33 cellular contexts compared by ENCODE assay signal in the genomic region with DNA sequence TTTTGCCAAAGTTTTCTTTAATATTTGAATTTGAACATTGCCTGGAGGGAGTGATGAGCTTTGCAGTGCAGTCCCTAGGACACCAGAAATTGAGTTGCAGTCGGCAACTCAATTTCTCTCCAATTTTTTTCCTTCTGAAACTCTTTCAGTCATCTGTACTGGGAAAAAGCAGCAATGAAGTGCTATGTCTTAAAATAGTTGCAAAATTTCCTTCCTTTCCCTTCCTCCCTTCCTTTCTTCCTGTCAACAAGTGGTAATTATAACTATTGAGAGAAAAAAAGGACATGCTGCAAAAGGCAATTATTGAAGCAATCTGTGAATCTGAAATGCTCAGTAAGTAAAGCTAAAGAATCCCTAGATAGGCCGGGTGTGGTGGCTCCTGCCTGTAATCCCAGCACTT. TPM values are rescaled to one million over a fixed set of nuclear protein-coding genes. Genes with fewer than 3 reads are reported as not detected.
DNase-seq lines count a peak whose midpoint lies in the region; ATAC-seq, FAIRE-seq and TF ChIP-seq lines count a peak whose summit lies in the region.
"Had no signal": no experiment of that assay in that cellular context is flagged by ENCODE, and none has a peak within 500 bp of the region (broad histone marks: within the 10 kb centered on the region; RNA-seq: fewer than 3 reads in every experiment).

No MANE protein-coding gene starts in this region.

- no peaks in the 10 kb centered on the region for H3K36me3 ChIP-seq in adipocyte (ENCODE audit: control insufficient read depth, insufficient read depth, low read length, severe bottlenecking)
- H3K36me3 ChIP-seq in heart right ventricle: no peaks in the 10 kb centered on the region
- no peaks in the 10 kb centered on the region for H3K36me3 ChIP-seq in sigmoid colon
- H3K36me3 ChIP-seq: HAP-1 had no signal

- no peak for TF ChIP-seq EP300 in sigmoid colon (IDR thresholded peaks at IDR 0.05)

- in situ Hi-C loops in GM13977 (cut with MboI; ENCODE audit: low pct_unique_long_range_greater_than_20kb, low sequenced_read_pairs, unreplicated experiment): no loop called here

- ATAC-seq in heart right ventricle: peak in 5 of 8 donors; percentile 20 to 68 (median 29)
- no peak for ATAC-seq in HG02571 (IDR thresholded peaks at IDR 0.05; ENCODE audit: unreplicated experiment)
- ATAC-seq in GM21576 (IDR thresholded peaks at IDR 0.05; ENCODE audit: unreplicated experiment): no peak
- ATAC-seq: activated naive CD8-positive, alpha-beta T cell treated with anti-CD3 and anti-CD28 coated beads, Interleukin-2, amount 50 U/mL, for 24 hours; K562; left lobe of liver; naive thymus-derived CD4-positive, alpha-beta T cell; PC-3; stimulated activated memory B cell treated with anti-CD40 and anti-IgM and Interleukin-4, amounts not matched to agents 10 μg/mL and 1 μg/mL and 100 μg/mL, for 72 hours had no signal

- WGBS in heart right ventricle, 2 donors: 48 to 49% methylated on average over 2 of the region's 2 CpGs
- 76 to 82% methylated on average over 2 of the region's 2 CpGs for WGBS in sigmoid colon, 2 donors

- peak; percentile 53 for DNase-seq in AG10803 (ENCODE audit: low read depth)
- no peak for DNase-seq in adipocyte (ENCODE audit: low read depth)
- DNase-seq in heart right ventricle: no peak
- DNase-seq in sigmoid colon: no peak
- no peak for DNase-seq in GM13977 (ENCODE audit: low spot score)
- DNase-seq in GM12892 (ENCODE audit: insufficient read length): no peak
- DNase-seq: activated CD4-positive, alpha-beta T cell treated with anti-CD3 and anti-CD28 coated beads, Interleukin-2, amount 50 U/mL, for 48 hours; activated CD4-positive, CD25-positive, alpha-beta regulatory T cell treated with anti-CD3 and anti-CD28 coated beads, Interleukin-2, amount 50 U/mL, for 72 hours; activated naive CD4-positive, alpha-beta T cell; activated naive CD8-positive, alpha-beta T cell treated with anti-CD3 and anti-CD28 coated beads, Interleukin-2, amount 50 U/mL, for 24 hours; CD4-positive, alpha-beta memory T cell; midbrain; naive thymus-derived CD4-positive, alpha-beta T cell; NCI-H1092 treated with DMSO at 0.1 percent for 48 hours; NCI-H187 treated with DMSO at 0.1 percent for 48 hours; NCI-H510A treated with DMSO at 0.1 percent for 48 hours; occipital lobe; PC-3; psoas muscle; SHP77 had no signal

- no peak for TF ChIP-seq POLR2A in sigmoid colon (IDR thresholded peaks at IDR 0.05)
- TF ChIP-seq POLR2A in GM12892 (IDR thresholded peaks at IDR 0.05; ENCODE audit: low read depth, low read length): no peak

- peaks cover 36% of the 10 kb centered on the region for H3K4me1 ChIP-seq in adipocyte (ENCODE audit: control insufficient read depth, insufficient read depth, low read length)
- peaks cover 0 to 51% (median 37%) of the 10 kb centered on the region in 9 donors for H3K4me1 ChIP-seq in heart right ventricle
- H3K4me1 ChIP-seq in sigmoid colon: peaks cover 0 to 6% (median 0%) of the 10 kb centered on the region in 4 donors
- H3K4me1 ChIP-seq: psoas muscle had no signal

- FAIRE-seq in GM12892 (lab: Jason Lieb, UNC): no peak
- FAIRE-seq: D721Med, GM18507, HTR-8/SVneo, K562 had no signal

- H3K9me3 ChIP-seq in adipocyte (ENCODE audit: control insufficient read depth, low read length) (no peaks in the 10 kb centered on the region), heart right ventricle (no peaks in the 10 kb centered on the region), sigmoid colon (no peaks in the 10 kb centered on the region)
- H3K9me3 ChIP-seq: HAP-1, psoas muscle had no signal

- intact Hi-C loops in heart right ventricle (cut with DNase I) (loop anchor here in 5 of 10 donors (5.0 to 10.0 kb wide), 4 partner anchors 100 to 185 kb away; partner anchors contain the start of gene IL6ST (in 3 of the 5)), sigmoid colon (cut with DNase I) (loop anchor here (10.0 kb wide), 1 partner anchor 102 kb away; no protein-coding TSS in a partner anchor)

- H3K9ac ChIP-seq in adipocyte (ENCODE audit: low read length): peak overlapping the region; percentile 75

- H3K4me3 ChIP-seq in AG10803 (ENCODE audit: low read length) (no peak overlapping the region), adipocyte (ENCODE audit: low read length) (peak overlapping the region; percentile 52), heart right ventricle (no peak overlapping the region), sigmoid colon (no peak overlapping the region)
- H3K4me3 ChIP-seq: HAP-1, K562, psoas muscle had no signal

- TF ChIP-seq CTCF in AG10803 (conservative IDR thresholded peaks at IDR 0.05; ENCODE audit: low read length): no peak
- no peak for TF ChIP-seq CTCF in heart right ventricle (IDR thresholded peaks at IDR 0.05)
- no peak for TF ChIP-seq CTCF in sigmoid colon (IDR thresholded peaks at IDR 0.05)
- no peak for TF ChIP-seq CTCF in GM13977 (IDR thresholded peaks at IDR 0.05; ENCODE audit: extremely low read depth, insufficient read depth, missing control alignments)

- H3K27me3 ChIP-seq in adipocyte (replicated peaks; ENCODE audit: control insufficient read depth, insufficient read depth, low read length) (no peaks in the 10 kb centered on the region), heart right ventricle (no peaks in the 10 kb centered on the region), sigmoid colon (no peaks in the 10 kb centered on the region)

- H3K27ac ChIP-seq in heart right ventricle (peak overlapping the region in 8 of 10 donors; percentile 10 to 63 (median 52)), sigmoid colon (peak overlapping the region; percentile 3 to 46 (median 26))
- H3K27ac ChIP-seq: psoas muscle had no signal

RNA-seq across cellular contexts. Expression of gene ANKRD55, which starts 56.0 kb away (rescaled TPM):
- under 1 TPM in 1 of 10 donors, not detected in 9; 0.72 TPM for total RNA-seq in heart right ventricle
- under 1 TPM in 1 of 2 donors, not detected in 1; 0.01 TPM for polyA plus RNA-seq in heart right ventricle
- total RNA-seq in sigmoid colon: 1 to 10 TPM in 1 of 4 donors, not detected in 3; 1.9 TPM
- 1 to 10 TPM in 1 of 3 donors, not detected in 2; 1.8 TPM for polyA plus RNA-seq in sigmoid colon
- not detected for polyA plus RNA-seq in GM12892 (2012; ENCODE audit: missing spikeins)
- total RNA-seq: A172, Daoy, fibroblast of lung, MCF 10A, PC-3, psoas muscle had no signal
- polyA plus RNA-seq: fibroblast of lung had no signal

Comparison
In these comparisons a context has a peak if more than half of its experiments do, and no peak if none do; other contexts are left out.
1. ATAC-seq: peak in heart right ventricle (5 of 8); none in HG02571 (single experiment) and GM21576 (single experiment).